In the genomic region with DNA sequence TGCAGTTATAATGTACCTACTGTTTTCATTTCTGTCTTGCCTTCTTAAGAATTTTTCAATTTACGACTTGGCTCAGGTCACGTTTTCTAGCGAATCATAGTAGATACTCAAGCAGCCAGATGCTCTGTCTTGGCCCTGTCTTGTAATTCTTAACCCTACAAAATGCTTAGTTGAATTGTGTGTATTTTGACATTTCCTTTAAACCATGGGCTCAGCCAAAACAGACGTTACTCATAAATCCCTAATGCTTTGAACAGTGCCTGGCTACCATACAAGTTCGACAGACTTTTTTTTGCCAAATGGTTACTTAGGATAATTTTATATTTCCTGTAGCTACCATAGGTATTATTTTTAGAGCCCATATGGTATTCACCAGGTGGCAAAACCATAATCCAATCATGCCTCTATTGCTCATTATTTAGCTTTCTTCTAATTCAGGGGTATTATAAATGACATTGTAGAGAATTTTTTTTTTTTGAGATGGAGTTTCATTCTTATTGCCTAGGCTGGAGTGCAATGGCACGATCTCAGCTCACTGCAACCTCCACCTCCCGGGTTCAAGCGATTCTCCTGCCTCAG, we compare ENCODE assay signal across 12 cellular contexts. TPM values are rescaled to one million over a fixed set of nuclear protein-coding genes. Genes with fewer than 3 reads are reported as not detected.
A peak's percentile ranks its signal among the peaks of the same experiment; 100 is the strongest.
DNase-seq lines count a peak whose midpoint lies in the region; ATAC-seq, FAIRE-seq and TF ChIP-seq lines count a peak whose summit lies in the region.
"Had no signal": no experiment of that assay in that cellular context is flagged by ENCODE, and none has a peak within 500 bp of the region (broad histone marks: within the 10 kb centered on the region; RNA-seq: fewer than 3 reads in every experiment).

No MANE protein-coding gene starts in this region.

- intact Hi-C loops in heart left ventricle (cut with DNase I), result loop anchor here in 1 of 10 donors (5.0 kb wide), 1 partner anchor 54 kb away; no protein-coding TSS in a partner anchor

- H3K36me3 ChIP-seq in MG63, result no peaks in the 10 kb centered on the region
- no peaks in the 10 kb centered on the region for H3K36me3 ChIP-seq in heart left ventricle
- H3K36me3 ChIP-seq: adrenal gland had no signal

- H3K9me3 ChIP-seq in A549, result no peaks in the 10 kb centered on the region
- H3K9me3 ChIP-seq in MG63, result no peaks in the 10 kb centered on the region
- no peaks in the 10 kb centered on the region for H3K9me3 ChIP-seq in heart left ventricle
- H3K9me3 ChIP-seq: adrenal gland had no signal

- DNase-seq in A549 (ENCODE audit: low read depth in 1 of 2, low spot score in 1 of 2) (no peak), MG63 (peak; percentile 52), caudate nucleus (lab: John Stamatoyannopoulos, UW) (peak in 1 of 61 donors; percentile 80), heart left ventricle (no peak), GM13976 (ENCODE audit: low spot score) (no peak), T-helper 2 cell (no peak)
- DNase-seq: adrenal gland, GOT3, midbrain had no signal

- no peak for ATAC-seq in A549
- ATAC-seq in heart left ventricle, result peak in 1 of 4 donors; percentile 60
- ATAC-seq in HG03460 (IDR thresholded peaks at IDR 0.05; ENCODE audit: unreplicated experiment), result no peak
- ATAC-seq in HG03432 (IDR thresholded peaks at IDR 0.05; ENCODE audit: unreplicated experiment), result no peak

- TF ChIP-seq RAD21 in A549 (conservative IDR thresholded peaks at IDR 0.05 in 1 of 2, IDR thresholded peaks at IDR 0.05 in 1 of 2), result no peak

- in situ Hi-C loops in GM13976 (cut with MboI; ENCODE audit: low sequenced_read_pairs, unreplicated experiment), result no loop called here

- no peak for TF ChIP-seq POLR2A in A549 (IDR thresholded peaks at IDR 0.05; ENCODE audit: low read length)
- TF ChIP-seq POLR2A in heart left ventricle (IDR thresholded peaks at IDR 0.05), result no peak

- TF ChIP-seq EP300 in A549 (IDR thresholded peaks at IDR 0.05), result no peak

- TF ChIP-seq CTCF in A549 (IDR thresholded peaks at IDR 0.05) (no peak), heart left ventricle (IDR thresholded peaks at IDR 0.05) (no peak), GM13976 (IDR thresholded peaks at IDR 0.05; ENCODE audit: borderline replicate concordance, control extremely low read depth, extremely low read depth, insufficient read depth, missing control alignments) (no peak)

- H3K4me1 ChIP-seq in A549 (peaks cover 33% of the 10 kb centered on the region), heart left ventricle (peaks cover 0 to 42% (median 5%) of the 10 kb centered on the region in 12 donors)
- H3K4me1 ChIP-seq: adrenal gland had no signal

- POLR2A ChIA-PET in A549 (lab: Yijun Ruan, JAX), result no interaction called here

- H3K27ac ChIP-seq in A549 (peak overlapping the region in 1 of 2 experiments; percentile 42; a peak in 2 of 6 replicates), caudate nucleus (ENCODE audit: low read depth, low read length) (peak overlapping the region; percentile 70), heart left ventricle (peak overlapping the region; percentile 5 to 82 (median 61))
- H3K27ac ChIP-seq: adrenal gland had no signal

- no peaks in the 10 kb centered on the region for H3K27me3 ChIP-seq in MG63
- H3K27me3 ChIP-seq in heart left ventricle, result no peaks in the 10 kb centered on the region
- H3K27me3 ChIP-seq: adrenal gland had no signal

- H3K4me3 ChIP-seq in A549 (no peak overlapping the region), MG63 (no peak overlapping the region), heart left ventricle (no peak overlapping the region)
- H3K4me3 ChIP-seq: adrenal gland, skin epidermis had no signal

- 62% methylated on average over 8 of the region's 8 CpGs for WGBS in A549 (ENCODE audit: missing lambda C conversion rate)
- 61 to 71% (median 66%) methylated on average over 8 of the region's 8 CpGs for WGBS in heart left ventricle, 4 donors

- no peak for FAIRE-seq in A549 (lab: Jason Lieb, UNC)

- peak overlapping the region; percentile 31 for H3K4me2 ChIP-seq in A549

- CTCF ChIA-PET in A549 (lab: Yijun Ruan, JAX), result no interaction called here

TF ChIP-seq in A549, 52 proteins besides CTCF, POLR2A, EP300 and RAD21:
- TF ChIP-seq FOXS1 (CRISPR knock-in tag; IDR thresholded peaks at IDR 0.05), result no peak
- no peak for TF ChIP-seq NFE2L2 (conservative IDR thresholded peaks at IDR 0.05; ENCODE audit: low read length)
- TF ChIP-seq, protein P1, sequence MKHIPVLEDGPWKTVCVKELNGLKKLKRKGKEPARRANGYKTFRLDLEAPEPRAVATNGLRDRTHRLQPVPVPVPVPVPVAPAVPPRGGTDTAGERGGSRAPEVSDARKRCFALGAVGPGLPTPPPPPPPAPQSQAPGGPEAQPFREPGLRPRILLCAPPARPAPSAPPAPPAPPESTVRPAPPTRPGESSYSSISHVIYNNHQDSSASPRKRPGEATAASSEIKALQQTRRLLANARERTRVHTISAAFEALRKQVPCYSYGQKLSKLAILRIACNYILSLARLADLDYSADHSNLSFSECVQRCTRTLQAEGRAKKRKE (CRISPR knock-in tag; IDR thresholded peaks at IDR 0.05; ENCODE audit: low read depth), result no peak
- TF ChIP-seq EHMT2 (IDR thresholded peaks at IDR 0.05; ENCODE audit: low read depth), result no peak

RNA-seq across cellular contexts. Expression of a gene that starts 54.3 kb away (rescaled TPM):
- polyA plus RNA-seq in A549 (2011; rRNA removed) (11.8 and 14.7 TPM in 2 replicates), A549 (2017; fragmentation: RNase III; extraction: RNeasy Plus Mini Kit Qiagen cat#74134 plus additional on column Dnase treatment) (6.2 to 8.4 TPM (median 6.3 TPM) in 3 replicates), heart left ventricle (10 to 100 TPM in 1 of 2 donors, 1 to 10 TPM in 1; 6.0 to 11.9 TPM)
- 7.5 and 10.0 TPM in 2 replicates for polyA plus RNA-seq in A549 (2012; cell fraction: cytosol; rRNA removed)
- 7.4 and 11.2 TPM in 2 replicates for polyA plus RNA-seq in A549 (2012; cell fraction: nucleus; rRNA removed)
- polyA minus RNA-seq in A549 (2011; rRNA and poly(A)+ RNA removed), result 8.4 and 13.9 TPM in 2 replicates
- 0.52 and 0.53 TPM in 2 replicates for total RNA-seq in MG63 (2014; rRNA removed; shearing (Covaris generic); ENCODE audit: low replicate concordance)
- 10 to 100 TPM in 5 of 9 donors, 1 to 10 TPM in 4; 5.9 to 28.3 (median 10.5) TPM for total RNA-seq in heart left ventricle
